In genomic region chr20:32614303-32614702, GRCh38 we compare ENCODE assay signal across 34 cellular contexts. TPM values are rescaled to one million over a fixed set of nuclear protein-coding genes. Genes with fewer than 3 reads are reported as not detected.
"Had no signal": no experiment of that assay in that cellular context is flagged by ENCODE, and none has a peak within 500 bp of the region (broad histone marks: within the 10 kb centered on the region; RNA-seq: fewer than 3 reads in every experiment).

No MANE protein-coding gene starts in this region.

- H3K4me3 Mint-ChIP-seq: naive B cell; naive thymus-derived CD8-positive, alpha-beta T cell; natural killer cell treated with Interleukin-12 subunit alpha and Interleukin-12 subunit beta and Interleukin-15 and Interleukin-18, amount 100 ng/mL, for 72 hours; nephron progenitor cell; neural crest cell; stimulated activated memory B cell treated with anti-CD40 and anti-IgM and Interleukin-4, amounts not matched to agents 10 μg/mL and 1 μg/mL and 100 μg/mL, for 72 hours; stimulated activated naive CD8-positive, alpha-beta T cell treated with anti-CD3 and anti-CD28 coated beads, Interleukin-15, amount 100 ng/mL, for 72 hours; type B pancreatic cell had no signal

- H3K9me3 Mint-ChIP-seq: naive thymus-derived CD8-positive, alpha-beta T cell; nephron progenitor cell; type B pancreatic cell had no signal

- H2AFZ ChIP-seq: parathyroid adenoma had no signal

- H3K27me3 ChIP-seq: neutrophil, ovary, testis, transverse colon, uterus had no signal

- H3K27ac Mint-ChIP-seq: nephron progenitor cell; progenitor cell of endocrine pancreas; stimulated activated memory B cell treated with anti-CD40 and anti-IgM and Interleukin-4, amounts not matched to agents 10 μg/mL and 1 μg/mL and 100 μg/mL, for 72 hours; stimulated activated naive CD8-positive, alpha-beta T cell treated with anti-CD3 and anti-CD28 coated beads, Interleukin-15, amount 100 ng/mL, for 72 hours; type B pancreatic cell had no signal

- H3K9ac ChIP-seq: parathyroid adenoma had no signal

- H3K4me1 ChIP-seq: parathyroid adenoma, psoas muscle, suprapubic skin, tibial artery, transverse colon, upper lobe of right lung, uterus had no signal

- ATAC-seq: naive thymus-derived CD8-positive, alpha-beta T cell; natural killer cell treated with Interleukin-12 subunit alpha and Interleukin-12 subunit beta and Interleukin-15 and Interleukin-18, amount 100 ng/mL, for 72 hours; psoas muscle; right cardiac atrium; sciatic nerve; stimulated activated memory B cell treated with anti-CD40 and anti-IgM and Interleukin-4, amounts not matched to agents 10 μg/mL and 1 μg/mL and 100 μg/mL, for 72 hours; stimulated activated naive CD8-positive, alpha-beta T cell treated with anti-CD3 and anti-CD28 coated beads, Interleukin-15, amount 100 ng/mL, for 72 hours; stimulated activated naive CD8-positive, alpha-beta T cell treated with anti-CD3 and anti-CD28 coated beads, Interleukin-15, Interleukin-2, amounts not matched to agents 100 U/mL and 50 U/mL, for 24 hours; upper lobe of right lung had no signal

- H3K4me3 ChIP-seq: ovary, psoas muscle, skin epidermis, smooth muscle cell, spleen, suprapubic skin, testis, tibial artery, transverse colon, upper lobe of right lung, uterus had no signal

- H3K36me3 ChIP-seq: neutrophil, ovary, spleen, suprapubic skin, tibial artery, transverse colon, upper lobe of right lung, uterus had no signal

- H3K9me3 ChIP-seq: neutrophil, ovary, psoas muscle, spleen, suprapubic skin, testis, tibial artery, transverse colon, upper lobe of right lung, uterus had no signal

- H3K27ac ChIP-seq: neutrophil, ovary, parathyroid adenoma, psoas muscle, skin epidermis, spleen, suprapubic skin, testis, tibial artery, transverse colon, upper lobe of right lung, uterus had no signal

- DNase-seq: naive B cell; naive thymus-derived CD8-positive, alpha-beta T cell; nephron progenitor cell; nucleus accumbens; ovary; posterior cingulate gyrus; psoas muscle; spleen; stimulated activated CD4-positive, alpha-beta T cell treated with anti-CD3 and anti-CD28 coated beads, Interleukin-12 subunit alpha, Interleukin-12 subunit beta, amount 100 ng/mL, for 4 hours; stimulated activated CD4-positive, alpha-beta T cell treated with anti-CD3 and anti-CD28 coated beads, Interleukin-1b, Interleukin-23, amount 100 ng/mL, for 48 hours; stimulated activated CD4-positive, alpha-beta T cell treated with anti-CD3 and anti-CD28 coated beads, Interleukin-4, amount 100 ng/mL, for 1 hour; stimulated activated CD4-positive, alpha-beta T cell treated with anti-CD3 and anti-CD28 coated beads, Interleukin-4, amount 100 ng/mL, for 4 hours; stimulated activated naive CD4-positive, alpha-beta T cell; stimulated activated naive CD8-positive, alpha-beta T cell treated with anti-CD3 and anti-CD28 coated beads, Interleukin-15, amount 100 ng/mL, for 72 hours; stimulated activated naive CD8-positive, alpha-beta T cell treated with anti-CD3 and anti-CD28 coated beads, Interleukin-15, Interleukin-2, amounts not matched to agents 100 U/mL and 50 U/mL, for 24 hours; substantia nigra; testis; tibial artery; transverse colon; upper lobe of right lung; uterus had no signal

- H3K4me1 Mint-ChIP-seq: stimulated activated memory B cell treated with anti-CD40 and anti-IgM and Interleukin-4, amounts not matched to agents 10 μg/mL and 1 μg/mL and 100 μg/mL, for 72 hours had no signal

- H3K4me2 ChIP-seq: smooth muscle cell had no signal

- H3K79me2 ChIP-seq: parathyroid adenoma had no signal

- H3K36me3 Mint-ChIP-seq: naive B cell; naive thymus-derived CD8-positive, alpha-beta T cell; natural killer cell treated with Interleukin-12 subunit alpha and Interleukin-12 subunit beta and Interleukin-15 and Interleukin-18, amount 100 ng/mL, for 72 hours; type B pancreatic cell had no signal

RNA-seq across cellular contexts. Expression of gene C20orf203, which starts 59.4 kb away (rescaled TPM):
- total RNA-seq: renal cortical epithelial cell had no signal
- polyA plus RNA-seq: psoas muscle, right cardiac atrium, smooth muscle cell had no signal
